In genomic region chr3:73509066-73509465, GRCh38 we compare ENCODE assay signal across 18 cellular contexts.
DNase-seq lines count a peak whose midpoint lies in the region; ATAC-seq and TF ChIP-seq lines count a peak whose summit lies in the region.
"Had no signal": no experiment of that assay in that cellular context is flagged by ENCODE, and none has a peak within 500 bp of the region (broad histone marks: within the 10 kb centered on the region; RNA-seq: fewer than 3 reads in every experiment).

No MANE protein-coding gene starts in this region.

- no peaks in the 10 kb centered on the region for H4K20me1 ChIP-seq in fibroblast of lung (ENCODE audit: control insufficient read depth, extremely low read depth, insufficient read depth, low read length)

- H3K9me3 ChIP-seq in heart right ventricle (no peaks in the 10 kb centered on the region), fibroblast of lung (ENCODE audit: control insufficient read depth, insufficient read depth, low read depth, low read length) (no peaks in the 10 kb centered on the region), prostate gland (no peaks in the 10 kb centered on the region), vagina (no peaks in the 10 kb centered on the region), ovary (no peaks in the 10 kb centered on the region)
- H3K9me3 ChIP-seq: A549 had no signal

- TF ChIP-seq EP300 in ovary (IDR thresholded peaks at IDR 0.05) = no peak

- TF ChIP-seq CTCF in heart right ventricle (IDR thresholded peaks at IDR 0.05) = no peak
- no peak for TF ChIP-seq CTCF in fibroblast of lung (conservative IDR thresholded peaks at IDR 0.05 in 1 of 2, IDR thresholded peaks at IDR 0.05 in 1 of 2; ENCODE audit: low read depth in 1 of 2, low read length in 2 of 2)
- TF ChIP-seq CTCF in prostate gland (IDR thresholded peaks at IDR 0.05) = no peak
- no peak for TF ChIP-seq CTCF in vagina (IDR thresholded peaks at IDR 0.05)
- no peak for TF ChIP-seq CTCF in ovary (IDR thresholded peaks at IDR 0.05)

- peak overlapping the region in 8 of 10 donors; percentile 6 to 73 (median 34) for H3K27ac ChIP-seq in heart right ventricle
- peak overlapping the region; percentile 33 for H3K27ac ChIP-seq in fibroblast of lung (ENCODE audit: insufficient read depth, low read length)
- peak overlapping the region; percentile 60 to 78 for H3K27ac ChIP-seq in prostate gland
- peak overlapping the region; percentile 35 for H3K27ac ChIP-seq in vagina
- peak overlapping the region in 1 of 2 donors; percentile 68 for H3K27ac ChIP-seq in ovary
- H3K27ac ChIP-seq: A549, C4-2B, PC-9, SK-N-MC had no signal

- H3K79me2 ChIP-seq in fibroblast of lung (ENCODE audit: control insufficient read depth, insufficient read depth, low read length) = peaks cover 10% of the 10 kb centered on the region

- H3K36me3 ChIP-seq in heart right ventricle (no peaks in the 10 kb centered on the region), fibroblast of lung (ENCODE audit: control insufficient read depth, insufficient read depth, low read length) (no peaks in the 10 kb centered on the region), prostate gland (no peaks in the 10 kb centered on the region), vagina (no peaks in the 10 kb centered on the region), ovary (no peaks in the 10 kb centered on the region)

- H3K27me3 ChIP-seq in heart right ventricle (no peaks in the 10 kb centered on the region), fibroblast of lung (ENCODE audit: control insufficient read depth, insufficient read depth, low read length) (no peaks in the 10 kb centered on the region), prostate gland (replicated peaks; ENCODE audit: insufficient read depth) (no peaks in the 10 kb centered on the region), vagina (no peaks in the 10 kb centered on the region), ovary (no peaks in the 10 kb centered on the region)

- no peak overlapping the region for H3K9ac ChIP-seq in fibroblast of lung (ENCODE audit: insufficient read depth, low read length)

- H3K4me1 ChIP-seq in heart right ventricle (peaks cover 0 to 78% (median 34%) of the 10 kb centered on the region in 9 donors), fibroblast of lung (ENCODE audit: control insufficient read depth, extremely low read depth, insufficient read depth, low read length) (peaks cover 22% of the 10 kb centered on the region), prostate gland (replicated peaks) (peaks cover 38% of the 10 kb centered on the region), vagina (peaks cover 52% of the 10 kb centered on the region), ovary (ENCODE audit: insufficient read depth) (peaks cover 28% of the 10 kb centered on the region)

- H3K4me3 ChIP-seq in heart right ventricle = no peak overlapping the region
- H3K4me3 ChIP-seq in fibroblast of lung (replicated peaks in 1 of 4; ENCODE audit: control extremely low read depth in 1 of 4, insufficient read depth in 1 of 4, low read depth in 3 of 4, low read length in 4 of 4) = no peak overlapping the region
- H3K4me3 ChIP-seq in prostate gland = no peak overlapping the region
- no peak overlapping the region for H3K4me3 ChIP-seq in vagina
- H3K4me3 ChIP-seq in ovary = no peak overlapping the region
- H3K4me3 ChIP-seq: A549, PC-9, SK-N-MC had no signal

- no peak for TF ChIP-seq POLR2A in prostate gland (IDR thresholded peaks at IDR 0.05)
- no peak for TF ChIP-seq POLR2A in vagina (IDR thresholded peaks at IDR 0.05)
- no peak for TF ChIP-seq POLR2A in ovary (IDR thresholded peaks at IDR 0.05)

- peak overlapping the region; percentile 72 for H3K4me2 ChIP-seq in fibroblast of lung (ENCODE audit: extremely low read depth, insufficient read depth, low read length)
- H3K4me2 ChIP-seq: A549, PC-9 had no signal

- DNase-seq in heart right ventricle (no peak), left cardiac atrium (no peak), fibroblast of lung (ENCODE audit: low read depth in 2 of 2) (no peak), prostate gland (ENCODE audit: low spot score) (no peak), vagina (ENCODE audit: extremely low spot score in 2 of 2) (no peak), ovary (no peak), glomerular visceral epithelial cell (ENCODE audit: extremely low spot score) (no peak), NCI-H524 treated with DMSO at 0.1 percent for 48 hours (lab: John Stamatoyannopoulos, UW) (no peak)
- DNase-seq: DMS 273 treated with DMSO at 0.1 percent for 48 hours; GF-D8; NCI-H1436 treated with DMSO at 0.1 percent for 48 hours; occipital lobe; stimulated activated naive CD4-positive, alpha-beta T cell treated with Interleukin-2 at 50 U/mL for 16 hours had no signal

- 53 to 68% methylated on average over 5 of the region's 5 CpGs for WGBS in heart right ventricle, 2 donors
- 74% methylated on average over 5 of the region's 5 CpGs for WGBS in prostate gland
- 61 to 68% (median 63%) methylated on average over 5 of the region's 5 CpGs for WGBS in ovary, 3 donors

- ATAC-seq in heart right ventricle (peak in 2 of 8 donors; percentile 23 to 35), left cardiac atrium (no peak)
- ATAC-seq: activated CD4-positive, CD25-positive, alpha-beta regulatory T cell treated with anti-CD3 and anti-CD28 coated beads, Interleukin-2, amount 50 U/mL, for 24 hours had no signal

- no peak overlapping the region for H2AFZ ChIP-seq in fibroblast of lung (ENCODE audit: low read length)
- H2AFZ ChIP-seq: PC-9 had no signal

- intact Hi-C loops in heart right ventricle (cut with DNase I) = loop anchor here in 9 of 10 donors (2.0 to 10.0 kb wide), 8 partner anchors 113 to 338 kb away; partner anchors contain the start of gene PDZRN3 (in 4 of the 9)
- intact Hi-C loops in left cardiac atrium (cut with DNase I) = loop anchor here in 1 of 2 donors (5.0 kb wide), 2 partner anchors 113 to 338 kb away; partner anchors contain the start of gene PDZRN3
- intact Hi-C loops in prostate gland (cut with DNase I) = loop anchor here (2.0 kb wide), 1 partner anchor 338 kb away; no protein-coding TSS in a partner anchor
- intact Hi-C loops in vagina (cut with DNase I) = no loop called here
- intact Hi-C loops in ovary (cut with DNase I) = loop anchor here in 2 of 4 donors (5.0 kb wide), 2 partner anchors 113 to 338 kb away; partner anchors contain the start of gene PDZRN3 (in 1 of the 2)
